Comparison of ENCODE assay signal across 21 cellular contexts in genomic region chr6:21258665-21259064, GRCh38.
"Had no signal": no experiment of that assay in that cellular context is flagged by ENCODE, and none has a peak within 500 bp of the region (broad histone marks: within the 10 kb centered on the region; RNA-seq: fewer than 3 reads in every experiment).

No MANE protein-coding gene starts in this region.

- DNase-seq: IMR-90, Kasumi-1, MM.1S, NCI-H1092 treated with DMSO at 0.1 percent for 48 hours, NCI-H1436, NCI-H187, NCI-H2081, NCI-H2107, NCI-H226, NCI-H446, NCI-H510A, NCI-H524 treated with DMSO at 0.1 percent for 48 hours, NCI-H69, NCI-H774, PC-9, Peyer's patch, Right ventricle myocardium superior, SIG-M5 had no signal

- H3K9me3 ChIP-seq: Peyer's patch, SJSA1 had no signal

- H3K27ac ChIP-seq: KMS-11, PC-9, Peyer's patch, SJSA1, SK-N-MC had no signal

- H3K4me2 ChIP-seq: KMS-11, PC-9 had no signal

- H3K36me3 ChIP-seq: Peyer's patch, SJSA1 had no signal

- H3K4me1 ChIP-seq: Peyer's patch, SJSA1 had no signal

- H3K9ac ChIP-seq: KMS-11 had no signal

- H3K4me3 ChIP-seq: PC-9, Peyer's patch, SJSA1, SK-N-MC had no signal

- H2AFZ ChIP-seq: PC-9 had no signal

- H3K27me3 ChIP-seq: Peyer's patch, SJSA1 had no signal
